8 cellular contexts compared by ENCODE assay signal in genomic region chr15:90901159-90901798, GRCh38. TPM values are rescaled to one million over a fixed set of nuclear protein-coding genes. Genes with fewer than 3 reads are reported as not detected.
DNase-seq lines count a peak whose midpoint lies in the region; ATAC-seq, FAIRE-seq and TF ChIP-seq lines count a peak whose summit lies in the region.
"Not testable (repeated sequence)": the region's sequence is repeated elsewhere in the genome, so short reads cannot be mapped to it uniquely, and the experiment has no call there.

No MANE protein-coding gene starts in this region.

- H3K4me2 ChIP-seq in MM.1S (ENCODE audit: low read depth, low read length) (peak overlapping the region; percentile 95), HepG2 (ENCODE audit: low read depth, low read length) (peak overlapping the region; percentile 83)

- ATAC-seq in CD8-positive, alpha-beta T cell; activated B cell treated with CpG ODN at 0.5 μM for 24 hours (ENCODE audit: low read depth); activated naive CD8-positive, alpha-beta T cell treated with anti-CD3 and anti-CD28 coated beads, Interleukin-2, amount 50 U/mL, for 24 hours; HepG2: not testable (repeated sequence)

- H3K9ac ChIP-seq in MM.1S (ENCODE audit: low read length): peak overlapping the region; percentile 69; the same call in 1 of the 2 replicates
- H3K9ac ChIP-seq in endocrine pancreas (ENCODE audit: control insufficient read depth, insufficient read depth, low read length): peak overlapping the region; percentile 31
- not testable (repeated sequence) for H3K9ac ChIP-seq in HepG2 (ENCODE audit: insufficient read depth, low read depth, low read length)

- H3K27me3 ChIP-seq in CD8-positive, alpha-beta T cell (ENCODE audit: insufficient read depth, low read length); MM.1S (replicated peaks; ENCODE audit: insufficient read depth, low read length); endocrine pancreas (ENCODE audit: control insufficient read depth, insufficient read depth, low read length); HepG2 (ENCODE audit: control insufficient read depth in 1 of 2, insufficient read depth in 2 of 2, low read length in 2 of 2); neutrophil: not testable (repeated sequence)

- in situ Hi-C loops in HepG2 (cut with HindIII; ENCODE audit: extremely low pct_ligation_motif_present, low pct_unique_long_range_greater_than_20kb): not testable (repeated sequence)

- WGBS in HepG2 (ENCODE audit: low lambda C conversion rate): 52% methylated on average over 6 of the region's 6 CpGs

- not testable (repeated sequence) for TF ChIP-seq EP300 in HepG2 (IDR thresholded peaks at IDR 0.05; ENCODE audit: low read depth in 2 of 2, low read length in 2 of 2); HepG2 (CRISPR knock-in tag; IDR thresholded peaks at IDR 0.05; ENCODE audit: borderline replicate concordance)

- not testable (repeated sequence) for TF ChIP-seq POLR2A in HepG2 (IDR thresholded peaks at IDR 0.05; ENCODE audit: insufficient read depth in 1 of 2, low read depth in 2 of 2, low read length in 2 of 2)

- DNase-seq in CD8-positive, alpha-beta T cell; MM.1S; activated B cell treated with CpG ODN at 0.5 μM for 24 hours; activated naive CD8-positive, alpha-beta T cell treated with anti-CD3 and anti-CD28 coated beads, Interleukin-2, amount 50 U/mL, for 24 hours; HepG2 (ENCODE audit: low spot score): not testable (repeated sequence)

- not testable (repeated sequence) for FAIRE-seq in HepG2 (lab: Jason Lieb, UNC)

- H2AFZ ChIP-seq in MM.1S (ENCODE audit: low read length): peak overlapping the region; percentile 96; the same call in 1 of the 2 replicates
- H2AFZ ChIP-seq in HepG2 (ENCODE audit: low read length): not testable (repeated sequence)

- not testable (repeated sequence) for H3K27me3 Mint-ChIP-seq in CD8-positive, alpha-beta T cell (ENCODE audit: low read depth); activated B cell treated with CpG ODN at 0.5 μM for 24 hours; activated naive CD8-positive, alpha-beta T cell treated with anti-CD3 and anti-CD28 coated beads, Interleukin-2, amount 50 U/mL, for 24 hours

- H3K4me3 ChIP-seq in CD8-positive, alpha-beta T cell (ENCODE audit: low read depth, low read length); neutrophil (ENCODE audit: low read depth in 1 of 2, low read length in 1 of 2): not testable (repeated sequence)
- peak overlapping the region; percentile 81; the same call in 1 of the 2 replicates for H3K4me3 ChIP-seq in MM.1S (ENCODE audit: low read length)
- H3K4me3 ChIP-seq in endocrine pancreas (ENCODE audit: control insufficient read depth, insufficient read depth, low read length): peak overlapping the region; percentile 44
- H3K4me3 ChIP-seq in HepG2 (replicated peaks in 1 of 3; ENCODE audit: insufficient read depth in 1 of 3, low read depth in 2 of 3, low read length in 3 of 3): peak overlapping the region in 1 of 3 experiments; percentile 89; a peak in 1 of 6 replicates

- CTCF ChIA-PET in CD8-positive, alpha-beta T cell (lab: Charles Lee): interaction anchor here (0.7 to 22.9 kb wide), 5 partner anchors 9 to 585 kb away, joined by 3 to 262 read pairs (median 4); partner anchors contain the start of genes FES, HDDC3 and UNC45A
- CTCF ChIA-PET in activated B cell treated with CpG ODN at 0.5 μM for 24 hours (lab: Charles Lee) (interaction anchor here (2.9 to 12.5 kb wide), 2 partner anchors 15 to 32 kb away, joined by 10 to 193 read pairs; partner anchors contain the start of genes HDDC3 and UNC45A), HepG2 (lab: Yijun Ruan, JAX; ENCODE audit: low intra/inter-chr PET ratio, low total read pairs) (interaction anchor here (0.7 to 1.9 kb wide), 2 partner anchors 30 to 34 kb away, joined by 3 to 5 read pairs; partner anchors contain the start of gene UNC45A)

- peak overlapping the region; percentile 93 for H3K27ac Mint-ChIP-seq in CD8-positive, alpha-beta T cell
- H3K27ac Mint-ChIP-seq in activated B cell treated with CpG ODN at 0.5 μM for 24 hours: peak overlapping the region; percentile 86
- peak overlapping the region; percentile 91 for H3K27ac Mint-ChIP-seq in activated naive CD8-positive, alpha-beta T cell treated with anti-CD3 and anti-CD28 coated beads, Interleukin-2, amount 50 U/mL, for 24 hours

- not testable (repeated sequence) for BruUV-seq in HepG2 (replicated peaks; lab: Mats Ljungman, UMichigan)

- peaks cover 15% of the 10 kb centered on the region for H3K4me1 ChIP-seq in CD8-positive, alpha-beta T cell (ENCODE audit: insufficient read depth, low read length)
- H3K4me1 ChIP-seq in MM.1S (ENCODE audit: low read length); endocrine pancreas (ENCODE audit: control insufficient read depth, insufficient read depth, low read length): not testable (repeated sequence)
- H3K4me1 ChIP-seq in HepG2 (ENCODE audit: insufficient read depth, low read length): peaks cover 20% of the 10 kb centered on the region
- peaks cover 20 to 28% of the 10 kb centered on the region in 2 experiments for H3K4me1 ChIP-seq in neutrophil (ENCODE audit: control insufficient read depth in 1 of 2, insufficient read depth in 1 of 2, low read depth in 1 of 2, low read length in 1 of 2)

- peaks cover 21% of the 10 kb centered on the region for H3K36me3 Mint-ChIP-seq in CD8-positive, alpha-beta T cell
- peaks cover 18% of the 10 kb centered on the region for H3K36me3 Mint-ChIP-seq in activated B cell treated with CpG ODN at 0.5 μM for 24 hours (ENCODE audit: low read depth)
- H3K36me3 Mint-ChIP-seq in activated naive CD8-positive, alpha-beta T cell treated with anti-CD3 and anti-CD28 coated beads, Interleukin-2, amount 50 U/mL, for 24 hours (ENCODE audit: low read depth): peaks cover 14% of the 10 kb centered on the region

- POLR2A ChIA-PET in CD8-positive, alpha-beta T cell (lab: Charles Lee): interaction anchor here (7.3 kb wide), 1 partner anchor 31 kb away, joined by 157 read pairs; the partner anchor contains the start of genes HDDC3 and UNC45A
- POLR2A ChIA-PET in activated B cell treated with CpG ODN at 0.5 μM for 24 hours (lab: Charles Lee): interaction anchor here (1.3 to 12.7 kb wide), 3 partner anchors 13 to 184 kb away, joined by 3 to 213 read pairs (median 9); partner anchors contain the start of genes BLM, HDDC3 and UNC45A
- POLR2A ChIA-PET in HepG2 (lab: Yijun Ruan, JAX): interaction anchor here (0.6 to 4.4 kb wide), 5 partner anchors 8 to 57 kb away, joined by 3 to 45 read pairs (median 16); partner anchors contain the start of genes HDDC3 and UNC45A

- H3K79me2 ChIP-seq in MM.1S (ENCODE audit: low read length): peaks cover 25% of the 10 kb centered on the region
- H3K79me2 ChIP-seq in HepG2 (ENCODE audit: insufficient read depth, low read length): not testable (repeated sequence)

- peaks cover 15% of the 10 kb centered on the region for H3K36me3 ChIP-seq in CD8-positive, alpha-beta T cell (ENCODE audit: insufficient read depth, low read length)
- not testable (repeated sequence) for H3K36me3 ChIP-seq in MM.1S (replicated peaks; ENCODE audit: insufficient read depth, low read length); endocrine pancreas (ENCODE audit: control insufficient read depth, insufficient read depth, low read length)
- H3K36me3 ChIP-seq in HepG2 (replicated peaks in 1 of 2; ENCODE audit: control insufficient read depth in 1 of 2, insufficient read depth in 2 of 2, low read length in 2 of 2) (peaks cover 5 to 13% of the 10 kb centered on the region in 2 experiments; a peak in 3 of 5 replicates), neutrophil (peaks cover 33% of the 10 kb centered on the region)

- not testable (repeated sequence) for H4K20me1 ChIP-seq in MM.1S (ENCODE audit: insufficient read depth, low read length); HepG2 (ENCODE audit: insufficient read depth, low read length)

- peaks cover 28% of the 10 kb centered on the region for H3K4me1 Mint-ChIP-seq in CD8-positive, alpha-beta T cell (ENCODE audit: low read depth)
- H3K4me1 Mint-ChIP-seq in activated B cell treated with CpG ODN at 0.5 μM for 24 hours: peaks cover 43% of the 10 kb centered on the region
- peaks cover 31% of the 10 kb centered on the region for H3K4me1 Mint-ChIP-seq in activated naive CD8-positive, alpha-beta T cell treated with anti-CD3 and anti-CD28 coated beads, Interleukin-2, amount 50 U/mL, for 24 hours

- not testable (repeated sequence) for TF ChIP-seq CTCF in CD8-positive, alpha-beta T cell (IDR thresholded peaks at IDR 0.05); MM.1S (IDR thresholded peaks at IDR 0.05; ENCODE audit: low read length); activated B cell treated with CpG ODN at 0.5 μM for 24 hours (IDR thresholded peaks at IDR 0.05); HepG2 (CRISPR knock-in tag; IDR thresholded peaks at IDR 0.05); neutrophil (IDR thresholded peaks at IDR 0.05)

- TF ChIP-seq RAD21 in HepG2 (CRISPR knock-in tag; IDR thresholded peaks at IDR 0.05): not testable (repeated sequence)

- intact Hi-C loops in CD8-positive, alpha-beta T cell (cut with DNase I, micrococcal nuclease): loop anchor here in 1 of 2 experiments (10.0 kb wide), 1 partner anchor 1566 kb away; the partner anchor contains the start of gene POLG
- intact Hi-C loops in activated B cell treated with CpG ODN at 0.5 μM for 24 hours (cut with micrococcal nuclease): loop anchor here (5.0 kb wide), 1 partner anchor 344 kb away; no protein-coding TSS in a partner anchor
- intact Hi-C loops in HepG2 (cut with micrococcal nuclease; ENCODE audit: unreplicated experiment): not testable (repeated sequence)

- H3K9me3 ChIP-seq in CD8-positive, alpha-beta T cell (ENCODE audit: low read length); MM.1S (replicated peaks; ENCODE audit: insufficient read depth, low read length); endocrine pancreas (ENCODE audit: control insufficient read depth, low read length); HepG2 (ENCODE audit: low read length); neutrophil: not testable (repeated sequence)

- H3K9me3 Mint-ChIP-seq in CD8-positive, alpha-beta T cell; activated B cell treated with CpG ODN at 0.5 μM for 24 hours; activated naive CD8-positive, alpha-beta T cell treated with anti-CD3 and anti-CD28 coated beads, Interleukin-2, amount 50 U/mL, for 24 hours: not testable (repeated sequence)

- not testable (repeated sequence) for H3K27ac ChIP-seq in CD8-positive, alpha-beta T cell (ENCODE audit: low read depth, low read length); MM.1S (ENCODE audit: low read length); HepG2 (ENCODE audit: extremely low read length, insufficient read depth, low read length)
- H3K27ac ChIP-seq in neutrophil: peak overlapping the region; percentile 95
- H3K27ac ChIP-seq in temporal lobe (ENCODE audit: low read depth, low read length): peak overlapping the region; percentile 70

- not testable (repeated sequence) for H3K9me2 ChIP-seq in MM.1S (replicated peaks; ENCODE audit: insufficient read depth, low read length)

- H3F3A ChIP-seq in MM.1S (ENCODE audit: insufficient read depth, low read length): peaks cover 21% of the 10 kb centered on the region

- peak overlapping the region; percentile 92 for H3K4me3 Mint-ChIP-seq in CD8-positive, alpha-beta T cell
- H3K4me3 Mint-ChIP-seq in activated B cell treated with CpG ODN at 0.5 μM for 24 hours: peak overlapping the region; percentile 87
- peak overlapping the region; percentile 85 for H3K4me3 Mint-ChIP-seq in activated naive CD8-positive, alpha-beta T cell treated with anti-CD3 and anti-CD28 coated beads, Interleukin-2, amount 50 U/mL, for 24 hours

RNA-seq across cellular contexts. Expression of gene MAN2A2, which starts 1.8 kb away (rescaled TPM):
- 100 to 1,000 TPM; 162 to 172 TPM for total RNA-seq in CD8-positive, alpha-beta T cell
- 115 and 133 TPM in 2 replicates for total RNA-seq in activated B cell treated with CpG ODN at 0.5 μM for 24 hours
- total RNA-seq in HepG2 (2016; rRNA removed; fragmentation: Illumina TruSeq; extraction: Trizol): 6.7 and 17.5 TPM in 2 replicates
- 8.9 and 9.3 TPM in 2 replicates for total RNA-seq in HepG2 (2016; cell fraction: cytosol; rRNA removed; fragmentation: Illumina TruSeq; extraction: Trizol; ENCODE audit: low read depth)
- 5.6 and 21.4 TPM in 2 replicates for total RNA-seq in HepG2 (2016; cell fraction: insoluble cytoplasmic fraction; rRNA removed; fragmentation: Illumina TruSeq; extraction: Trizol)
- total RNA-seq in HepG2 (2016; cell fraction: membrane; rRNA removed; fragmentation: Illumina TruSeq; extraction: Trizol): 9.6 and 10.0 TPM in 2 replicates
- 31.3 and 36.5 TPM in 2 replicates for total RNA-seq in HepG2 (2016; cell fraction: nucleus; rRNA removed; fragmentation: Illumina TruSeq; extraction: Trizol)
- polyA plus RNA-seq in HepG2 (2011; rRNA removed): 43.8 and 51.5 TPM in 2 replicates
- polyA plus RNA-seq in HepG2 (2011; cell fraction: cytosol; rRNA removed): 18.4 and 29.4 TPM in 2 replicates
- polyA plus RNA-seq in HepG2 (2011; cell fraction: nucleus; rRNA removed): 296 and 398 TPM in 2 replicates
- polyA plus RNA-seq in HepG2 (2012): 13.2 and 18.7 TPM in 2 replicates
- polyA plus RNA-seq in HepG2 (2016; cell fraction: cytosol; fragmentation: Illumina TruSeq; extraction: Trizol; ENCODE audit: low read depth): 1.5 and 2.3 TPM in 2 replicates
- polyA plus RNA-seq in HepG2 (2016; cell fraction: insoluble cytoplasmic fraction; fragmentation: Illumina TruSeq; extraction: Trizol; ENCODE audit: low read depth): 7.9 and 9.3 TPM in 2 replicates
- polyA plus RNA-seq in HepG2 (2016; cell fraction: membrane; fragmentation: Illumina TruSeq; extraction: Trizol; ENCODE audit: low read depth): 5.8 and 8.8 TPM in 2 replicates
- 117 and 126 TPM in 2 replicates for polyA plus RNA-seq in HepG2 (2016; cell fraction: nucleus; fragmentation: Illumina TruSeq; extraction: Trizol; ENCODE audit: insufficient read depth, low read depth)
- 46.3 and 58.9 TPM in 2 replicates for polyA minus RNA-seq in HepG2 (2011; rRNA and poly(A)+ RNA removed; ENCODE audit: low replicate concordance)
- 16.2 and 16.4 TPM in 2 replicates for polyA minus RNA-seq in HepG2 (2011; cell fraction: cytosol; rRNA and poly(A)+ RNA removed)
- 38.2 and 38.5 TPM in 2 replicates for polyA minus RNA-seq in HepG2 (2011; cell fraction: nucleus; rRNA and poly(A)+ RNA removed)
- total RNA-seq in temporal lobe: 24.3 TPM

RNA-seq across cellular contexts. Expression of gene FES, which starts 17.0 kb away (rescaled TPM):
- 1 to 10 TPM; 4.9 to 6.8 TPM for total RNA-seq in CD8-positive, alpha-beta T cell
- total RNA-seq in activated B cell treated with CpG ODN at 0.5 μM for 24 hours (19.7 and 27.4 TPM in 2 replicates), HepG2 (2016; rRNA removed; fragmentation: Illumina TruSeq; extraction: Trizol) (8.5 and 9.5 TPM in 2 replicates), temporal lobe (3.7 TPM)
- total RNA-seq in HepG2 (2016; cell fraction: cytosol; rRNA removed; fragmentation: Illumina TruSeq; extraction: Trizol; ENCODE audit: low read depth): 3.0 and 3.5 TPM in 2 replicates
- total RNA-seq in HepG2 (2016; cell fraction: insoluble cytoplasmic fraction; rRNA removed; fragmentation: Illumina TruSeq; extraction: Trizol): 9.6 TPM in 2 replicates
- total RNA-seq in HepG2 (2016; cell fraction: membrane; rRNA removed; fragmentation: Illumina TruSeq; extraction: Trizol): 3.8 and 4.7 TPM in 2 replicates
- total RNA-seq in HepG2 (2016; cell fraction: nucleus; rRNA removed; fragmentation: Illumina TruSeq; extraction: Trizol): 5.2 and 5.4 TPM in 2 replicates
- polyA plus RNA-seq in HepG2 (2011; rRNA removed): 4.0 and 4.3 TPM in 2 replicates
- 2.8 and 5.7 TPM in 2 replicates for polyA plus RNA-seq in HepG2 (2011; cell fraction: cytosol; rRNA removed)
- 13.7 and 22.6 TPM in 2 replicates for polyA plus RNA-seq in HepG2 (2011; cell fraction: nucleus; rRNA removed)
- 1.3 and 1.7 TPM in 2 replicates for polyA plus RNA-seq in HepG2 (2012)
- polyA plus RNA-seq in HepG2 (2016; cell fraction: cytosol; fragmentation: Illumina TruSeq; extraction: Trizol; ENCODE audit: low read depth): 3.0 TPM in 2 replicates
- polyA plus RNA-seq in HepG2 (2016; cell fraction: insoluble cytoplasmic fraction; fragmentation: Illumina TruSeq; extraction: Trizol; ENCODE audit: low read depth): 6.1 and 6.9 TPM in 2 replicates
- 2.4 TPM in 2 replicates for polyA plus RNA-seq in HepG2 (2016; cell fraction: membrane; fragmentation: Illumina TruSeq; extraction: Trizol; ENCODE audit: low read depth)
- 8.5 and 10.3 TPM in 2 replicates for polyA plus RNA-seq in HepG2 (2016; cell fraction: nucleus; fragmentation: Illumina TruSeq; extraction: Trizol; ENCODE audit: insufficient read depth, low read depth)
- polyA minus RNA-seq in HepG2 (2011; rRNA and poly(A)+ RNA removed; ENCODE audit: low replicate concordance): 0.37 and 5.3 TPM in 2 replicates
- 1.7 and 1.8 TPM in 2 replicates for polyA minus RNA-seq in HepG2 (2011; cell fraction: cytosol; rRNA and poly(A)+ RNA removed)
- 5.1 and 6.2 TPM in 2 replicates for polyA minus RNA-seq in HepG2 (2011; cell fraction: nucleus; rRNA and poly(A)+ RNA removed)

RNA-seq across cellular contexts. Expression of gene HDDC3, which starts 31.1 kb away (rescaled TPM):
- 1 to 10 TPM; 5.1 to 6.0 TPM for total RNA-seq in CD8-positive, alpha-beta T cell
- total RNA-seq in activated B cell treated with CpG ODN at 0.5 μM for 24 hours: 17.6 and 19.0 TPM in 2 replicates
- 28.3 and 30.0 TPM in 2 replicates for total RNA-seq in HepG2 (2016; rRNA removed; fragmentation: Illumina TruSeq; extraction: Trizol)
- total RNA-seq in HepG2 (2016; cell fraction: cytosol; rRNA removed; fragmentation: Illumina TruSeq; extraction: Trizol; ENCODE audit: low read depth): 9.5 and 9.9 TPM in 2 replicates
- total RNA-seq in HepG2 (2016; cell fraction: insoluble cytoplasmic fraction; rRNA removed; fragmentation: Illumina TruSeq; extraction: Trizol): 29.5 and 31.1 TPM in 2 replicates
- total RNA-seq in HepG2 (2016; cell fraction: membrane; rRNA removed; fragmentation: Illumina TruSeq; extraction: Trizol): 19.0 and 21.4 TPM in 2 replicates
- total RNA-seq in HepG2 (2016; cell fraction: nucleus; rRNA removed; fragmentation: Illumina TruSeq; extraction: Trizol): 14.9 and 16.3 TPM in 2 replicates
- 18.7 and 21.7 TPM in 2 replicates for polyA plus RNA-seq in HepG2 (2011; rRNA removed)
- 21.7 and 23.0 TPM in 2 replicates for polyA plus RNA-seq in HepG2 (2011; cell fraction: cytosol; rRNA removed)
- polyA plus RNA-seq in HepG2 (2011; cell fraction: nucleus; rRNA removed): 18.2 and 23.4 TPM in 2 replicates
- 12.4 and 14.3 TPM in 2 replicates for polyA plus RNA-seq in HepG2 (2012)
- polyA plus RNA-seq in HepG2 (2016; cell fraction: cytosol; fragmentation: Illumina TruSeq; extraction: Trizol; ENCODE audit: low read depth): 15.3 and 16.8 TPM in 2 replicates
- 32.6 and 35.8 TPM in 2 replicates for polyA plus RNA-seq in HepG2 (2016; cell fraction: insoluble cytoplasmic fraction; fragmentation: Illumina TruSeq; extraction: Trizol; ENCODE audit: low read depth)
- polyA plus RNA-seq in HepG2 (2016; cell fraction: membrane; fragmentation: Illumina TruSeq; extraction: Trizol; ENCODE audit: low read depth): 20.1 and 22.5 TPM in 2 replicates
- polyA plus RNA-seq in HepG2 (2016; cell fraction: nucleus; fragmentation: Illumina TruSeq; extraction: Trizol; ENCODE audit: insufficient read depth, low read depth): 23.2 and 27.0 TPM in 2 replicates
- polyA minus RNA-seq in HepG2 (2011; rRNA and poly(A)+ RNA removed; ENCODE audit: low replicate concordance): 12.2 and 28.5 TPM in 2 replicates
- polyA minus RNA-seq in HepG2 (2011; cell fraction: cytosol; rRNA and poly(A)+ RNA removed): 8.2 and 8.6 TPM in 2 replicates
- 13.3 and 14.7 TPM in 2 replicates for polyA minus RNA-seq in HepG2 (2011; cell fraction: nucleus; rRNA and poly(A)+ RNA removed)
- 6.1 TPM for total RNA-seq in temporal lobe

RNA-seq across cellular contexts. Expression of gene FURIN, which starts 32.9 kb away (rescaled TPM):
- total RNA-seq in CD8-positive, alpha-beta T cell: 100 to 1,000 TPM; 130 to 147 TPM
- total RNA-seq in activated B cell treated with CpG ODN at 0.5 μM for 24 hours: 46.5 and 46.6 TPM in 2 replicates
- total RNA-seq in HepG2 (2016; rRNA removed; fragmentation: Illumina TruSeq; extraction: Trizol): 13.9 and 17.4 TPM in 2 replicates
- total RNA-seq in HepG2 (2016; cell fraction: cytosol; rRNA removed; fragmentation: Illumina TruSeq; extraction: Trizol; ENCODE audit: low read depth): 4.7 and 4.8 TPM in 2 replicates
- total RNA-seq in HepG2 (2016; cell fraction: insoluble cytoplasmic fraction; rRNA removed; fragmentation: Illumina TruSeq; extraction: Trizol): 10.1 and 18.5 TPM in 2 replicates
- total RNA-seq in HepG2 (2016; cell fraction: membrane; rRNA removed; fragmentation: Illumina TruSeq; extraction: Trizol): 20.5 and 21.4 TPM in 2 replicates
- total RNA-seq in HepG2 (2016; cell fraction: nucleus; rRNA removed; fragmentation: Illumina TruSeq; extraction: Trizol): 17.5 and 19.5 TPM in 2 replicates
- polyA plus RNA-seq in HepG2 (2011; rRNA removed): 15.2 and 17.3 TPM in 2 replicates
- polyA plus RNA-seq in HepG2 (2011; cell fraction: cytosol; rRNA removed): 12.0 and 18.4 TPM in 2 replicates
- polyA plus RNA-seq in HepG2 (2011; cell fraction: nucleus; rRNA removed): 17.2 and 23.0 TPM in 2 replicates
- polyA plus RNA-seq in HepG2 (2012): 4.4 and 15.3 TPM in 2 replicates
- 6.3 and 6.4 TPM in 2 replicates for polyA plus RNA-seq in HepG2 (2016; cell fraction: cytosol; fragmentation: Illumina TruSeq; extraction: Trizol; ENCODE audit: low read depth)
- polyA plus RNA-seq in HepG2 (2016; cell fraction: insoluble cytoplasmic fraction; fragmentation: Illumina TruSeq; extraction: Trizol; ENCODE audit: low read depth): 14.6 and 21.4 TPM in 2 replicates
- 19.0 and 20.4 TPM in 2 replicates for polyA plus RNA-seq in HepG2 (2016; cell fraction: membrane; fragmentation: Illumina TruSeq; extraction: Trizol; ENCODE audit: low read depth)
- polyA plus RNA-seq in HepG2 (2016; cell fraction: nucleus; fragmentation: Illumina TruSeq; extraction: Trizol; ENCODE audit: insufficient read depth, low read depth): 32.9 and 35.2 TPM in 2 replicates
- polyA minus RNA-seq in HepG2 (2011; rRNA and poly(A)+ RNA removed; ENCODE audit: low replicate concordance): 33.9 and 45.0 TPM in 2 replicates
- polyA minus RNA-seq in HepG2 (2011; cell fraction: cytosol; rRNA and poly(A)+ RNA removed): 15.8 and 17.1 TPM in 2 replicates
- polyA minus RNA-seq in HepG2 (2011; cell fraction: nucleus; rRNA and poly(A)+ RNA removed): 6.1 and 8.6 TPM in 2 replicates
- total RNA-seq in temporal lobe: 14.8 TPM

RNA-seq across cellular contexts. Expression of gene UNC45A, which starts 33.8 kb away (rescaled TPM):
- 10 to 100 TPM; 18.2 to 21.0 TPM for total RNA-seq in CD8-positive, alpha-beta T cell
- total RNA-seq in activated B cell treated with CpG ODN at 0.5 μM for 24 hours: 72.8 and 73.2 TPM in 2 replicates
- total RNA-seq in HepG2 (2016; rRNA removed; fragmentation: Illumina TruSeq; extraction: Trizol): 39.2 and 39.7 TPM in 2 replicates
- 7.4 and 8.3 TPM in 2 replicates for total RNA-seq in HepG2 (2016; cell fraction: cytosol; rRNA removed; fragmentation: Illumina TruSeq; extraction: Trizol; ENCODE audit: low read depth)
- total RNA-seq in HepG2 (2016; cell fraction: insoluble cytoplasmic fraction; rRNA removed; fragmentation: Illumina TruSeq; extraction: Trizol): 37.2 and 42.0 TPM in 2 replicates
- 10.7 and 11.5 TPM in 2 replicates for total RNA-seq in HepG2 (2016; cell fraction: membrane; rRNA removed; fragmentation: Illumina TruSeq; extraction: Trizol)
- 29.9 and 30.4 TPM in 2 replicates for total RNA-seq in HepG2 (2016; cell fraction: nucleus; rRNA removed; fragmentation: Illumina TruSeq; extraction: Trizol)
- 33.8 and 39.6 TPM in 2 replicates for polyA plus RNA-seq in HepG2 (2011; rRNA removed)
- 28.5 and 36.4 TPM in 2 replicates for polyA plus RNA-seq in HepG2 (2011; cell fraction: cytosol; rRNA removed)
- polyA plus RNA-seq in HepG2 (2011; cell fraction: nucleus; rRNA removed): 128 and 143 TPM in 2 replicates
- 23.6 and 29.6 TPM in 2 replicates for polyA plus RNA-seq in HepG2 (2012)
- 3.2 and 3.8 TPM in 2 replicates for polyA plus RNA-seq in HepG2 (2016; cell fraction: cytosol; fragmentation: Illumina TruSeq; extraction: Trizol; ENCODE audit: low read depth)
- 31.6 and 37.2 TPM in 2 replicates for polyA plus RNA-seq in HepG2 (2016; cell fraction: insoluble cytoplasmic fraction; fragmentation: Illumina TruSeq; extraction: Trizol; ENCODE audit: low read depth)
- polyA plus RNA-seq in HepG2 (2016; cell fraction: membrane; fragmentation: Illumina TruSeq; extraction: Trizol; ENCODE audit: low read depth): 6.4 and 8.0 TPM in 2 replicates
- 52.0 and 53.3 TPM in 2 replicates for polyA plus RNA-seq in HepG2 (2016; cell fraction: nucleus; fragmentation: Illumina TruSeq; extraction: Trizol; ENCODE audit: insufficient read depth, low read depth)
- 77.7 and 119 TPM in 2 replicates for polyA minus RNA-seq in HepG2 (2011; rRNA and poly(A)+ RNA removed; ENCODE audit: low replicate concordance)
- 23.5 and 25.8 TPM in 2 replicates for polyA minus RNA-seq in HepG2 (2011; cell fraction: cytosol; rRNA and poly(A)+ RNA removed)
- polyA minus RNA-seq in HepG2 (2011; cell fraction: nucleus; rRNA and poly(A)+ RNA removed): 37.1 and 48.0 TPM in 2 replicates
- 26.1 TPM for total RNA-seq in temporal lobe
